In genomic region chr2:85695691-85696668, GRCh38 we compare ENCODE assay signal across 23 cellular contexts. TPM values are rescaled to one million over a fixed set of nuclear protein-coding genes. Genes with fewer than 3 reads are reported as not detected.
DNase-seq lines count a peak whose midpoint lies in the region; ATAC-seq and TF ChIP-seq lines count a peak whose summit lies in the region.
"Had no signal": no experiment of that assay in that cellular context is flagged by ENCODE, and none has a peak within 500 bp of the region (broad histone marks: within the 10 kb centered on the region; RNA-seq: fewer than 3 reads in every experiment).

No MANE protein-coding gene starts in this region.

- no peaks in the 10 kb centered on the region for H3K4me1 ChIP-seq in osteoblast (ENCODE audit: insufficient read depth, low read length)
- H3K4me1 ChIP-seq: pancreas, right lobe of liver had no signal

- no peak for ATAC-seq in activated T-cell treated with anti-CD3 and anti-CD28 coated beads, Interleukin-2, amount 50 U/mL, for 4 hours
- ATAC-seq in effector memory CD8-positive, alpha-beta T cell (replicated peaks): no peak
- ATAC-seq in HG03442 (IDR thresholded peaks at IDR 0.05; ENCODE audit: unreplicated experiment): no peak
- ATAC-seq: GM23338, pancreas had no signal

- no peak overlapping the region for H3K4me2 ChIP-seq in osteoblast (ENCODE audit: insufficient read depth, low read length)
- H3K4me2 ChIP-seq: GM23338 had no signal

- H3K27me3 ChIP-seq in osteoblast (ENCODE audit: insufficient read depth, low read length): no peaks in the 10 kb centered on the region
- H3K27me3 ChIP-seq: pancreas, right lobe of liver had no signal

- H3K9me3 Mint-ChIP-seq in activated T-cell treated with anti-CD3 and anti-CD28 coated beads, Interleukin-2, amount 50 U/mL, for 4 hours: no peaks in the 10 kb centered on the region
- H3K9me3 Mint-ChIP-seq in effector memory CD8-positive, alpha-beta T cell: no peaks in the 10 kb centered on the region
- H3K9me3 Mint-ChIP-seq: GM23338 had no signal

- peaks cover 4% of the 10 kb centered on the region for H3K4me1 Mint-ChIP-seq in activated T-cell treated with anti-CD3 and anti-CD28 coated beads, Interleukin-2, amount 50 U/mL, for 4 hours (ENCODE audit: low read depth)
- peaks cover 12 to 34% of the 10 kb centered on the region in 2 donors for H3K4me1 Mint-ChIP-seq in effector memory CD8-positive, alpha-beta T cell (ENCODE audit: low read depth in 2 of 2)

- no peaks in the 10 kb centered on the region for H3K9me3 ChIP-seq in osteoblast (ENCODE audit: low read depth, low read length)
- H3K9me3 ChIP-seq: pancreas, right lobe of liver had no signal

- no peaks in the 10 kb centered on the region for H3K79me2 ChIP-seq in osteoblast (ENCODE audit: insufficient read depth, low read length)

- no peak for TF ChIP-seq CTCF in osteoblast (IDR thresholded peaks at IDR 0.05; ENCODE audit: extremely low read depth, low read depth, low read length)

- H3K4me3 Mint-ChIP-seq in activated T-cell treated with anti-CD3 and anti-CD28 coated beads, Interleukin-2, amount 50 U/mL, for 4 hours: peak overlapping the region; percentile 68
- H3K4me3 Mint-ChIP-seq in effector memory CD8-positive, alpha-beta T cell: peak overlapping the region; percentile 79 to 89
- H3K4me3 Mint-ChIP-seq: dendritic cell treated with granulocyte-macrophage colony-stimulating factor and Interleukin-4, amounts not matched to agents 40 ng/mL and 50 ng/mL, for 4 days; GM23338 had no signal

- no peaks in the 10 kb centered on the region for H4K20me1 ChIP-seq in osteoblast (ENCODE audit: insufficient read depth, low read length)

- no peaks in the 10 kb centered on the region for H3K36me3 ChIP-seq in osteoblast (ENCODE audit: insufficient read depth, low read length)
- H3K36me3 ChIP-seq: pancreas, right lobe of liver had no signal

- H3K27ac ChIP-seq in osteoblast (ENCODE audit: low read depth, low read length): no peak overlapping the region
- H3K27ac ChIP-seq: C4-2B, pancreas, right lobe of liver had no signal

- DNase-seq in activated T-cell treated with anti-CD3 and anti-CD28 coated beads, Interleukin-2, amount 50 U/mL, for 4 hours: no peak
- DNase-seq in activated T-cell treated with anti-CD3 and anti-CD28 coated beads for 4 hours: no peak
- peak; percentile 15 for DNase-seq in MV-4-11 (lab: John Stamatoyannopoulos, UW)
- DNase-seq in effector memory CD8-positive, alpha-beta T cell: no peak
- DNase-seq in osteoblast (ENCODE audit: insufficient read length, low spot score, missing footprints): peak; percentile 6
- DNase-seq in amniotic stem cell (lab: John Stamatoyannopoulos, UW): no peak
- DNase-seq in activated CD4-positive, alpha-beta T cell treated with anti-CD3 and anti-CD28 coated beads for 1 hour: no peak
- DNase-seq: activated CD4-positive, CD25-positive, alpha-beta regulatory T cell; activated gamma-delta T cell; amygdala; mammary epithelial cell; NCI-H1417 treated with DMSO at 0.1 percent for 48 hours; NCI-H510A treated with DMSO at 0.1 percent for 48 hours; pancreas; right lobe of liver had no signal

- H3K27me3 Mint-ChIP-seq in activated T-cell treated with anti-CD3 and anti-CD28 coated beads, Interleukin-2, amount 50 U/mL, for 4 hours (ENCODE audit: low read depth): peaks cover under 1% of the 10 kb centered on the region
- H3K27me3 Mint-ChIP-seq in effector memory CD8-positive, alpha-beta T cell: peaks cover 0 to 1% of the 10 kb centered on the region in 2 donors
- H3K27me3 Mint-ChIP-seq: dendritic cell treated with granulocyte-macrophage colony-stimulating factor and Interleukin-4, amounts not matched to agents 40 ng/mL and 50 ng/mL, for 4 days had no signal

- no peak overlapping the region for H3K4me3 ChIP-seq in osteoblast (ENCODE audit: insufficient read depth, low read length)
- H3K4me3 ChIP-seq: GM23338, pancreas, right lobe of liver had no signal

- H2AFZ ChIP-seq in osteoblast (ENCODE audit: low read length): no peak overlapping the region

- H3K27ac Mint-ChIP-seq in effector memory CD8-positive, alpha-beta T cell: peak overlapping the region; percentile 90 to 97
- H3K27ac Mint-ChIP-seq: dendritic cell treated with granulocyte-macrophage colony-stimulating factor and Interleukin-4, amounts not matched to agents 40 ng/mL and 50 ng/mL, for 4 days; GM23338 had no signal

- no peaks in the 10 kb centered on the region for H3K36me3 Mint-ChIP-seq in activated T-cell treated with anti-CD3 and anti-CD28 coated beads, Interleukin-2, amount 50 U/mL, for 4 hours (ENCODE audit: insufficient read depth)
- H3K36me3 Mint-ChIP-seq in effector memory CD8-positive, alpha-beta T cell (ENCODE audit: insufficient read depth): peaks cover 83% of the 10 kb centered on the region

RNA-seq across cellular contexts. Expression of gene GNLY, which starts 1.8 kb away (rescaled TPM):
- total RNA-seq in activated T-cell treated with anti-CD3 and anti-CD28 coated beads, Interleukin-2, amount 50 U/mL, for 4 hours: 10 to 100 TPM in 2 of 3 donors, 1 to 10 TPM in 1; 4.3 to 26.5 (median 15.0) TPM
- not detected in 2 replicates for total RNA-seq in osteoblast
- total RNA-seq: G401, GM23338, mammary epithelial cell, SK-MEL-5 had no signal

RNA-seq across cellular contexts. Expression of gene SFTPB, which starts 28.0 kb away (rescaled TPM):
- 1 to 10 TPM; 3.8 to 5.7 (median 5.0) TPM for total RNA-seq in activated T-cell treated with anti-CD3 and anti-CD28 coated beads, Interleukin-2, amount 50 U/mL, for 4 hours
- not detected in 2 replicates for total RNA-seq in osteoblast
- total RNA-seq: G401; GM23338; mammary epithelial cell; SK-MEL-5; subcutaneous adipose tissue; T-helper 2 cell treated with Interferon-gamma antibody and Interleukin-4, amounts not matched to agents 100 ng/mL and 5 ng/mL, for 36 hours had no signal

RNA-seq across cellular contexts. Expression of gene ATOH8, which starts 57.8 kb away (rescaled TPM):
- total RNA-seq in activated T-cell treated with anti-CD3 and anti-CD28 coated beads, Interleukin-2, amount 50 U/mL, for 4 hours: not detected
- total RNA-seq in osteoblast: 18.6 and 35.1 TPM in 2 replicates
- total RNA-seq: mammary epithelial cell had no signal

Comparison
In these comparisons a context has a peak if more than half of its experiments do, and no peak if none do; other contexts are left out.
1. DNase-seq: peak in MV-4-11 (single experiment) and osteoblast (single experiment); none in activated T-cell treated with anti-CD3 and anti-CD28 coated beads, Interleukin-2, amount 50 U/mL, for 4 hours (single experiment), activated T-cell treated with anti-CD3 and anti-CD28 coated beads for 4 hours (single experiment), effector memory CD8-positive, alpha-beta T cell (0 of 3), amniotic stem cell (single experiment) and activated CD4-positive, alpha-beta T cell treated with anti-CD3 and anti-CD28 coated beads for 1 hour (single experiment).
2. RNA of gene ATOH8, which starts 57.8 kb away (total RNA-seq): 18.6 to 35.1 TPM in osteoblast; not detected in activated T-cell treated with anti-CD3 and anti-CD28 coated beads, Interleukin-2, amount 50 U/mL, for 4 hours; every median in the first group is over 10 times any median in the second.